In the genomic region with DNA sequence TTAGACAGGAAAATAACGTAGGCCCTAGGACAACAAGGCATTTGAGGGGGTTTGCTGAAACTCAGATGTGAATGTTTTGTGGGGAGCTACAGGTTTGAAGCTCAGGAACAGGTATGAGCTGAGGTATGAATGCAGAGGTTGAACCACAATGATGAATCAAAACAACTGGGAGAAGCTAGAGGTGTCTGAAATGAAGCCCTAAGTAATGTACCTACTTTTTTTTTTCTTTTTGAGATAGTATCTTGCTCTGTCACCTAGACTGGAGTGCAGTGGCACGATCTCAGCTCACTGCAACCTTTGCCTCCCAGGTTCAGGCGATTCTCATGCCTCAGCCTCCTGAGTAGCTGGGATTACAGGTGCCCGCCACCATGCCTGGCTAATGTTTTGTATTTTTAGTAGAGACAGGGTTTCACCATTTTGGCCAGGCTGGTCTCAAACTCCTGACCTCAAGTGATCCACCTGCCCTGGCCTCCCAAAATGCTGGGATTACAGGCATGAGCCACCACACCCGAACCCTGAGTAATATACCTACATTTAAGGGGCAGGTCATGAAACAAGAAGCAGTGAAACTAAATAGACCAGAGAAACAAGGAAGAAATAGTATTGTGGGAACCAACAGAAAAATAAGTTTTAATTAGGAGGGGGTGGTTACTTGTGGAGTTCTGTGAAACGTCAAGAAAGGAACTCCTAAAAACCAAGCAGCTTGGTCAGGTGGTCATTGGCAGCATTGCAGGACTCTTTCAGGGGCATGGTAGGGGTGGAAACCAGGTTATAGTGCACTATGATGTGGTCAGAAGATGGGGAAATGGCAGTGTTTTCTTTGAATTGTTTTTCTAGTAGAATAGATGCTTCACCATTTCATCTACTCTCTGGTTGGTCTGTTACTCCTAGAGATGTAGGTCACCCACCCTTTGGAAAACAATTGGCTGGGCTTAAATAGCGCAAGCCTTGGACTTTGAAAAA, we compare ENCODE assay signal across 18 cellular contexts.
"Had no signal": no experiment of that assay in that cellular context is flagged by ENCODE, and none has a peak within 500 bp of the region (broad histone marks: within the 10 kb centered on the region; RNA-seq: fewer than 3 reads in every experiment).

No MANE protein-coding gene starts in this region.

- H3K27ac Mint-ChIP-seq: activated T-cell treated with anti-CD3 and anti-CD28 coated beads, Interleukin-2, amount 50 U/mL, for 72 hours; stimulated activated memory B cell treated with anti-CD40 and anti-IgM and Interleukin-4, amounts not matched to agents 10 μg/mL and 1 μg/mL and 100 μg/mL, for 72 hours; type B pancreatic cell had no signal

- H3K27me3 ChIP-seq: gastroesophageal sphincter, right atrium auricular region had no signal

- H3K4me1 Mint-ChIP-seq: stimulated activated memory B cell treated with anti-CD40 and anti-IgM and Interleukin-4, amounts not matched to agents 10 μg/mL and 1 μg/mL and 100 μg/mL, for 72 hours had no signal

- H3K27ac ChIP-seq: coronary artery, epithelial cell of prostate, gastroesophageal sphincter, right atrium auricular region had no signal

- H3K27me3 Mint-ChIP-seq: stimulated activated memory B cell treated with anti-CD40 and anti-IgM and Interleukin-4, amounts not matched to agents 10 μg/mL and 1 μg/mL and 100 μg/mL, for 72 hours; type B pancreatic cell had no signal

- FAIRE-seq: kidney, small intestine, TTC549 had no signal

- H3K36me3 ChIP-seq: gastroesophageal sphincter, right atrium auricular region had no signal

- ATAC-seq: gastroesophageal sphincter; left ventricle myocardium superior; stimulated activated memory B cell treated with anti-CD40 and anti-IgM and Interleukin-4, amounts not matched to agents 10 μg/mL and 1 μg/mL and 100 μg/mL, for 72 hours had no signal

- H3K4me3 ChIP-seq: coronary artery, gastroesophageal sphincter, right atrium auricular region had no signal

- H3K4me3 Mint-ChIP-seq: activated T-cell treated with anti-CD3 and anti-CD28 coated beads, Interleukin-2, amount 50 U/mL, for 72 hours; stimulated activated memory B cell treated with anti-CD40 and anti-IgM and Interleukin-4, amounts not matched to agents 10 μg/mL and 1 μg/mL and 100 μg/mL, for 72 hours; type B pancreatic cell had no signal

- H3K9me3 ChIP-seq: gastroesophageal sphincter, right atrium auricular region, SK-N-SH had no signal

- H3K4me2 ChIP-seq: SK-N-SH had no signal

- H3K36me3 Mint-ChIP-seq: stimulated activated memory B cell treated with anti-CD40 and anti-IgM and Interleukin-4, amounts not matched to agents 10 μg/mL and 1 μg/mL and 100 μg/mL, for 72 hours; type B pancreatic cell had no signal

- DNase-seq: activated CD4-positive, CD25-positive, alpha-beta regulatory T cell; activated naive CD4-positive, alpha-beta T cell; activated T-cell treated with anti-CD3 and anti-CD28 coated beads, Interleukin-2, amount 50 U/mL, for 72 hours; caudate nucleus; effector CD8-positive, alpha-beta T cell; kidney; left ventricle myocardium superior; mesendoderm; posterior cingulate gyrus; SK-N-SH; small intestine had no signal

- H3K9me3 Mint-ChIP-seq: activated T-cell treated with anti-CD3 and anti-CD28 coated beads, Interleukin-2, amount 50 U/mL, for 72 hours; stimulated activated memory B cell treated with anti-CD40 and anti-IgM and Interleukin-4, amounts not matched to agents 10 μg/mL and 1 μg/mL and 100 μg/mL, for 72 hours; type B pancreatic cell had no signal

- H3K9me2 ChIP-seq: SK-N-SH had no signal

- H3K9ac ChIP-seq: SK-N-SH had no signal
